ENCODE assay signal across 9 cellular contexts in the genomic region with DNA sequence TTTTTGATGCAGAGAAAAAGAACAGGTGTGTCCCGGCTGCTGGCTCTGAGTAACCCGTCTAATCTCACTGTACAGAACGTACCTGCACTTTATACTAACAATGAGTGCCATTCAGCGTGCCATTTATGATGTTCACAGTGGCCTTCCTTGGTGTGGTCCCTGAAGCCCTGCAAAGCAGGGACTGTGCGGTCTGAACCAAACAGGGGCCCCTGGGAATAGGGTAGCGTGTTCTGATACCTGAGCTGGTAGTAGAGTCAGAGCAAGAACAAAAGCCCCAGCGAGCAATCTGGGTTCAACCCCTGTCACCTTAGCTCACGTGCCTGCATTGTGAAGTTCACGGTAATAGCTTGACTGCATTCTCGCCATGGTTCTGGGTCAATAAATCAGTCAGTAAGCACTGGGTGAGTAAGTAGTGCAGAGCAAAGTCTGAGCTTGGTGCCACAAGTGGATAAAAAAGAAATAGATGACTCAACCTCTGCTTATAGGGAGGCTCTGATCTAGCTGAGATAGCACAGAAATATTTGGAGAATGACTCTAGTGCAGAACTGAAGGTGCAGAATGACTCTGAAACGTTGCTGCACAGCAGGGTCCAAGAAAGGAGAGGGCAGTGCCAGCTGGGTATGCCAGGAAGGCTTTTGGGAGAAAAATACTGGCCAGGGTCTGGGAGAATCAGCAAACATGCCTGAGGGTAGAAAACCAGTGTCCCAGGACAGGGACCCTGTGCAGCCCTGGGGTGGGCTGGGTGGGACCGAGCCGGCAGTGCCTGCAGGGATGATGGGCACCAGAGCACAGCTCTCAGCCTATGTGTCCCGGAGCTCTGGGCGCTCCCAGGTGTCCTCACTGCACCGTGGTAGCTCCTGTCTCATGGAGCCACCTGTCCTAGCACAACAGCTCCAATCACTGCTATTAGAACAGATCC.
DNase-seq lines count a peak whose midpoint lies in the region; ATAC-seq and TF ChIP-seq lines count a peak whose summit lies in the region.
"Had no signal": no experiment of that assay in that cellular context is flagged by ENCODE, and none has a peak within 500 bp of the region (broad histone marks: within the 10 kb centered on the region; RNA-seq: fewer than 3 reads in every experiment).

No MANE protein-coding gene starts in this region.

- H3K4me1 ChIP-seq in right atrium auricular region = no peaks in the 10 kb centered on the region
- H3K4me1 ChIP-seq: parathyroid adenoma had no signal

- H3K4me3 ChIP-seq in cardiac fibroblast (replicated peaks in 1 of 2; ENCODE audit: low read depth in 2 of 2, low read length in 2 of 2) = no peak overlapping the region
- H3K4me3 ChIP-seq in retinal pigment epithelial cell (ENCODE audit: low read length) = no peak overlapping the region
- no peak overlapping the region for H3K4me3 ChIP-seq in right atrium auricular region

- no peak overlapping the region for H3K27ac Mint-ChIP-seq in activated naive CD4-positive, alpha-beta T cell treated with anti-CD3 and anti-CD28 coated beads, Interleukin-2, amount 50 U/mL, for 72 hours

- DNase-seq in activated naive CD4-positive, alpha-beta T cell treated with anti-CD3 and anti-CD28 coated beads, Interleukin-2, amount 50 U/mL, for 72 hours (ENCODE audit: low spot score in 2 of 2) = peak in 1 of 2 donors; percentile 44
- no peak for DNase-seq in activated naive CD4-positive, alpha-beta T cell (lab: John Stamatoyannopoulos, UW)
- peak; percentile 73 for DNase-seq in HT1080 (ENCODE audit: low read depth)
- DNase-seq in cardiac fibroblast (ENCODE audit: low read depth in 2 of 2) = peak; percentile 57 to 64
- peak; percentile 63 for DNase-seq in retinal pigment epithelial cell (ENCODE audit: low read depth)
- no peak for DNase-seq in right atrium auricular region (ENCODE audit: low spot score)
- DNase-seq in GM19238 (ENCODE audit: insufficient read length, low spot score) = no peak
- DNase-seq in caudate nucleus (lab: John Stamatoyannopoulos, UW) = no peak

- no peaks in the 10 kb centered on the region for H3K36me3 Mint-ChIP-seq in activated naive CD4-positive, alpha-beta T cell treated with anti-CD3 and anti-CD28 coated beads, Interleukin-2, amount 50 U/mL, for 72 hours

- no peak for TF ChIP-seq CTCF in cardiac fibroblast (IDR thresholded peaks at IDR 0.05; ENCODE audit: low read depth, low read length)
- no peak for TF ChIP-seq CTCF in retinal pigment epithelial cell (conservative IDR thresholded peaks at IDR 0.05; ENCODE audit: low read depth, low read length)
- no peak for TF ChIP-seq CTCF in right atrium auricular region (IDR thresholded peaks at IDR 0.05)

- H3K9me3 ChIP-seq in right atrium auricular region = peaks cover 0 to 2% of the 10 kb centered on the region in 2 donors

- peaks cover 0 to 1% of the 10 kb centered on the region in 2 donors for H3K9me3 Mint-ChIP-seq in activated naive CD4-positive, alpha-beta T cell treated with anti-CD3 and anti-CD28 coated beads, Interleukin-2, amount 50 U/mL, for 72 hours

- no peaks in the 10 kb centered on the region for H3K36me3 ChIP-seq in right atrium auricular region

- H3K27ac ChIP-seq in right atrium auricular region = no peak overlapping the region
- no peak overlapping the region for H3K27ac ChIP-seq in caudate nucleus (ENCODE audit: low read depth, low read length)
- H3K27ac ChIP-seq: parathyroid adenoma had no signal

- ATAC-seq in activated naive CD4-positive, alpha-beta T cell treated with anti-CD3 and anti-CD28 coated beads, Interleukin-2, amount 50 U/mL, for 72 hours = peak; percentile 77 to 97

- no peaks in the 10 kb centered on the region for H3K27me3 ChIP-seq in right atrium auricular region

Comparison
In these comparisons a context has a peak if more than half of its experiments do, and no peak if none do; other contexts are left out.
1. DNase-seq: peak in HT1080 (single experiment), cardiac fibroblast (2 of 2) and retinal pigment epithelial cell (single experiment); none in activated naive CD4-positive, alpha-beta T cell (0 of 4), right atrium auricular region (single experiment), GM19238 (single experiment) and caudate nucleus (0 of 61).